In the genomic region with DNA sequence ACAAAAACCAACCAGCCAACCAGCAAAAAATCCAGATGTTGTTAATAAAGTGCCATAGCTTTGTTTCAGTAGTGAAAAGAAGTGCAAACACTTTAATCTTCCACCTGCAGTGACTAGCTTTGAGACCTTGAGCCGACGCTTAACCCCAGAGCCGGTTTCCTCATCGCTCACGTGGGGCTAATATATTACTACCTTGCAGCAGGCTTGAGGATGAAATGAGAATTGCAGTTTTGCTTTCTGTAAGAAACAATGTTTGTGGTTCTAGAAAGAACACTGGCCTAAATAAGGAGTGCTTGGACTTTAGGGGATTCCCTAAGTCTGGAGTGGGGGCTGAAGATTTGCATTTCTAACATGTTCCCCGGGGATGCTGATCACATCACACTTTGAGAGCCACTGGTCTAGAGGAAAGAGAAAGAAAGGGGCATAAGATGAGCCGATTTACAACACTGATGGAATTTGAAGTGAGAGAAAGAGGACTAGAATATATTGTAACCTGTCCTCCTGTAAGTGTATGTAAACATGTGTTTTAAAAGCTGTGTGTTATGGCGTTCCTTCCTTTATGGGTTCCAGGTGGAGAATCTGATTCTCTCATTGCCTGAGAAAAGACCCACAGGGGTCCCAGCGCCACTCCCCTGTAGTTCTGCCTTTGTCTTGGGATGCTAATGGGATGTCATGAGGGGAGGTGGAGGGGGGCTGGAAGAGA, we compare ENCODE assay signal across 8 cellular contexts. TPM values are rescaled to one million over a fixed set of nuclear protein-coding genes. Genes with fewer than 3 reads are reported as not detected.
DNase-seq lines count a peak whose midpoint lies in the region; ATAC-seq and TF ChIP-seq lines count a peak whose summit lies in the region.

No MANE protein-coding gene starts in this region.

- no peaks in the 10 kb centered on the region for H3K4me1 ChIP-seq in lung (ENCODE audit: control insufficient read depth in 2 of 2, insufficient read depth in 2 of 2, low read length in 2 of 2)

- TF ChIP-seq CTCF in lung (IDR thresholded peaks at IDR 0.05; ENCODE audit: control extremely low read depth, extremely low read depth) = no peak

- H3K27me3 ChIP-seq in lung (ENCODE audit: control insufficient read depth, insufficient read depth) = no peaks in the 10 kb centered on the region

- in situ Hi-C loops in G401 (cut with HindIII; ENCODE audit: low sequenced_read_pairs) = no loop called here

- H3K4me3 ChIP-seq in lung = no peak overlapping the region

- H3K36me3 Mint-ChIP-seq in T-helper 1 cell treated with Interleukin-12 subunit alpha and Interleukin-12 subunit beta and Interleukin-4 antibody, amounts not matched to agents 30 μg/mL and 1 μg/mL, for 36 hours (ENCODE audit: low read depth) = peaks cover 3% of the 10 kb centered on the region
- no peaks in the 10 kb centered on the region for H3K36me3 Mint-ChIP-seq in dendritic cell treated with granulocyte-macrophage colony-stimulating factor and Interleukin-4, amounts not matched to agents 40 ng/mL and 50 ng/mL, for 4 days (ENCODE audit: low read depth)

- peak overlapping the region; percentile 42 for H3K27ac Mint-ChIP-seq in T-helper 1 cell treated with Interleukin-12 subunit alpha and Interleukin-12 subunit beta and Interleukin-4 antibody, amounts not matched to agents 30 μg/mL and 1 μg/mL, for 36 hours
- H3K27ac Mint-ChIP-seq in dendritic cell treated with granulocyte-macrophage colony-stimulating factor and Interleukin-4, amounts not matched to agents 40 ng/mL and 50 ng/mL, for 4 days = no peak overlapping the region

- no peaks in the 10 kb centered on the region for H3K9me3 ChIP-seq in lung (ENCODE audit: control insufficient read depth in 2 of 2, insufficient read depth in 1 of 2, low read length in 1 of 2)

- intact Hi-C loops in dendritic cell treated with granulocyte-macrophage colony-stimulating factor and Interleukin-4, amounts not matched to agents 40 ng/mL and 50 ng/mL, for 4 days (cut with micrococcal nuclease) = no loop called here

- 13 to 22% methylated on average over 9 of the region's 9 CpGs for WGBS in lung, 2 donors

- peaks cover 20% of the 10 kb centered on the region for H3K4me1 Mint-ChIP-seq in T-helper 1 cell treated with Interleukin-12 subunit alpha and Interleukin-12 subunit beta and Interleukin-4 antibody, amounts not matched to agents 30 μg/mL and 1 μg/mL, for 36 hours (ENCODE audit: low read depth)
- peaks cover 13% of the 10 kb centered on the region for H3K4me1 Mint-ChIP-seq in dendritic cell treated with granulocyte-macrophage colony-stimulating factor and Interleukin-4, amounts not matched to agents 40 ng/mL and 50 ng/mL, for 4 days (ENCODE audit: low read depth)

- peaks cover 69% of the 10 kb centered on the region for H3K27me3 Mint-ChIP-seq in T-helper 1 cell treated with Interleukin-12 subunit alpha and Interleukin-12 subunit beta and Interleukin-4 antibody, amounts not matched to agents 30 μg/mL and 1 μg/mL, for 36 hours (ENCODE audit: low read depth)
- peaks cover 77% of the 10 kb centered on the region for H3K27me3 Mint-ChIP-seq in dendritic cell treated with granulocyte-macrophage colony-stimulating factor and Interleukin-4, amounts not matched to agents 40 ng/mL and 50 ng/mL, for 4 days

- peak; percentile 8 for DNase-seq in G401 (ENCODE audit: low spot score)
- no peak for DNase-seq in lung (ENCODE audit: low spot score)
- peak; percentile 48 for DNase-seq in stromal cell of bone marrow (ENCODE audit: low read depth)
- DNase-seq in NCI-H1930 (lab: John Stamatoyannopoulos, UW) = no peak

- peak; percentile 91 for ATAC-seq in GM21367 (IDR thresholded peaks at IDR 0.05; ENCODE audit: unreplicated experiment)
- ATAC-seq in HG03571 (IDR thresholded peaks at IDR 0.05; ENCODE audit: unreplicated experiment) = peak; percentile 89
- ATAC-seq in lung (ENCODE audit: insufficient read depth, low FRiP score) = peak; percentile 65

- no peaks in the 10 kb centered on the region for H3K9me3 Mint-ChIP-seq in T-helper 1 cell treated with Interleukin-12 subunit alpha and Interleukin-12 subunit beta and Interleukin-4 antibody, amounts not matched to agents 30 μg/mL and 1 μg/mL, for 36 hours
- no peaks in the 10 kb centered on the region for H3K9me3 Mint-ChIP-seq in dendritic cell treated with granulocyte-macrophage colony-stimulating factor and Interleukin-4, amounts not matched to agents 40 ng/mL and 50 ng/mL, for 4 days

- no peak overlapping the region for H3K27ac ChIP-seq in lung (ENCODE audit: low read depth in 1 of 2, low read length in 1 of 2)

- peak overlapping the region; percentile 79 for H3K4me3 Mint-ChIP-seq in T-helper 1 cell treated with Interleukin-12 subunit alpha and Interleukin-12 subunit beta and Interleukin-4 antibody, amounts not matched to agents 30 μg/mL and 1 μg/mL, for 36 hours
- peak overlapping the region; percentile 71 for H3K4me3 Mint-ChIP-seq in dendritic cell treated with granulocyte-macrophage colony-stimulating factor and Interleukin-4, amounts not matched to agents 40 ng/mL and 50 ng/mL, for 4 days

- no peaks in the 10 kb centered on the region for H3K36me3 ChIP-seq in lung (ENCODE audit: control insufficient read depth in 2 of 2, insufficient read depth in 2 of 2, low read length in 2 of 2)

RNA-seq across cellular contexts. Expression of gene FGF2, which starts 1.4 kb away (rescaled TPM):
- total RNA-seq in G401 (2014; rRNA removed; shearing (Covaris generic)) = 30.9 and 47.5 TPM in 2 replicates
- total RNA-seq in lung = 10 to 100 TPM in 1 of 2 donors, 1 to 10 TPM in 1; 9.4 to 11.6 TPM
- polyA plus RNA-seq in lung = 1 to 10 TPM; 2.4 to 2.9 TPM

Comparison
In these comparisons a context has a peak if more than half of its experiments do, and no peak if none do; other contexts are left out.
1. DNase-seq: peak in G401 (single experiment) and stromal cell of bone marrow (single experiment); none in lung (single experiment) and NCI-H1930 (0 of 2).
2. Peak in every context shown above with its lines, with median percentiles within 50 percentile points of each other: ATAC-seq.